14 cellular contexts compared by ENCODE assay signal in genomic region chr18:58788470-58788869, GRCh38.
DNase-seq lines count a peak whose midpoint lies in the region; ATAC-seq and TF ChIP-seq lines count a peak whose summit lies in the region.
"Had no signal": no experiment of that assay in that cellular context is flagged by ENCODE, and none has a peak within 500 bp of the region (broad histone marks: within the 10 kb centered on the region; RNA-seq: fewer than 3 reads in every experiment).

No MANE protein-coding gene starts in this region.

- no peak for DNase-seq in Panc1 (ENCODE audit: low read depth, low spot score)
- DNase-seq in esophagus muscularis mucosa (ENCODE audit: extremely low spot score) = no peak
- no peak for DNase-seq in psoas muscle
- DNase-seq in ureter (ENCODE audit: low spot score) = no peak
- no peak for DNase-seq in WERI-Rb-1
- no peak for DNase-seq in NCI-H1694 treated with DMSO at 0.1 percent for 48 hours (lab: John Stamatoyannopoulos, UW)
- DNase-seq: activated CD8-positive, alpha-beta memory T cell treated with anti-CD3 and anti-CD28 coated beads, Interleukin-2, amount 50 U/mL, for 48 hours; activated naive CD8-positive, alpha-beta T cell treated with anti-CD3 and anti-CD28 coated beads for 36 hours; cortex of kidney; naive thymus-derived CD4-positive, alpha-beta T cell; SW 1271 had no signal

- CTCF ChIA-PET in Panc1 (lab: Charles Lee) = interaction anchor here (0.7 kb wide), 1 partner anchor 282 kb away, joined by 3 read pairs; no protein-coding TSS in a partner anchor

- TF ChIP-seq POLR2A in esophagus muscularis mucosa (IDR thresholded peaks at IDR 0.05; ENCODE audit: low read depth) = no peak

- no peaks in the 10 kb centered on the region for H3K36me3 ChIP-seq in ACC112 (ENCODE audit: insufficient read depth, low read length)
- H3K36me3 ChIP-seq in Panc1 (ENCODE audit: control insufficient read depth, insufficient read depth, low read length) = no peaks in the 10 kb centered on the region
- H3K36me3 ChIP-seq in esophagus muscularis mucosa = no peaks in the 10 kb centered on the region
- no peaks in the 10 kb centered on the region for H3K36me3 ChIP-seq in psoas muscle (ENCODE audit: insufficient read depth in 1 of 2, low read depth in 1 of 2)
- H3K36me3 ChIP-seq in WERI-Rb-1 = no peaks in the 10 kb centered on the region

- H3K4me1 ChIP-seq in ACC112 (ENCODE audit: control insufficient read depth, insufficient read depth, low read length, unreplicated experiment) (peaks cover 26% of the 10 kb centered on the region), Panc1 (ENCODE audit: control insufficient read depth, insufficient read depth, low read length) (peaks cover 44% of the 10 kb centered on the region), esophagus muscularis mucosa (peaks cover 17 to 34% (median 24%) of the 10 kb centered on the region in 4 donors), psoas muscle (peaks cover 39% of the 10 kb centered on the region)

- no peaks in the 10 kb centered on the region for H3K9me3 ChIP-seq in Panc1 (ENCODE audit: control insufficient read depth, insufficient read depth, low read depth, low read length)
- no peaks in the 10 kb centered on the region for H3K9me3 ChIP-seq in esophagus muscularis mucosa
- H3K9me3 ChIP-seq in psoas muscle = no peaks in the 10 kb centered on the region
- H3K9me3 ChIP-seq in WERI-Rb-1 (ENCODE audit: severe bottlenecking) = peaks cover 2% of the 10 kb centered on the region

- 93% methylated on average over 3 of the region's 3 CpGs for WGBS in esophagus muscularis mucosa
- 95 to 99% (median 97%) methylated on average over 3 of the region's 3 CpGs for WGBS in psoas muscle, 3 donors

- intact Hi-C loops in Panc1 (cut with micrococcal nuclease; ENCODE audit: unreplicated experiment) = loop anchor here (5.0 kb wide), 1 partner anchor 74 kb away; the partner anchor contains the start of gene ZNF532
- intact Hi-C loops in esophagus muscularis mucosa (cut with DNase I) = no loop called here
- intact Hi-C loops in psoas muscle (cut with DNase I) = loop anchor here in 1 of 2 donors (2.0 to 10.0 kb wide), 2 partner anchors 146 to 266 kb away; no protein-coding TSS in a partner anchor

- H3K27me3 ChIP-seq in ACC112 (ENCODE audit: insufficient read depth, low read length) (no peaks in the 10 kb centered on the region), Panc1 (ENCODE audit: control insufficient read depth, insufficient read depth, low read length) (no peaks in the 10 kb centered on the region), esophagus muscularis mucosa (no peaks in the 10 kb centered on the region), psoas muscle (ENCODE audit: insufficient read depth in 3 of 3, low read length in 2 of 3) (no peaks in the 10 kb centered on the region), WERI-Rb-1 (ENCODE audit: insufficient read depth, low read depth, severe bottlenecking) (no peaks in the 10 kb centered on the region)

- H3K27ac ChIP-seq in ACC112 (ENCODE audit: low read depth, low read length) (0 out of 2 replicates have a peak overlapping the region, but pooled peaks have one; percentile 6), Panc1 (ENCODE audit: low read length) (peak overlapping the region; percentile 96), esophagus muscularis mucosa (replicated peaks in 1 of 4) (peak overlapping the region; percentile 44 to 54 (median 50)), psoas muscle (peak overlapping the region; percentile 52), WERI-Rb-1 (no peak overlapping the region)

- H3K79me2 ChIP-seq in ACC112 (ENCODE audit: control insufficient read depth, insufficient read depth, low read length, unreplicated experiment) = no peaks in the 10 kb centered on the region

- H3K4me3 ChIP-seq in ACC112 (ENCODE audit: low read depth, low read length) (no peak overlapping the region), Panc1 (ENCODE audit: low read depth in 2 of 2, low read length in 2 of 2) (no peak overlapping the region), esophagus muscularis mucosa (no peak overlapping the region), psoas muscle (no peak overlapping the region), WERI-Rb-1 (ENCODE audit: low read depth, low read length) (no peak overlapping the region)

- no peak for TF ChIP-seq EP300 in esophagus muscularis mucosa (IDR thresholded peaks at IDR 0.05)

- POLR2A ChIA-PET in Panc1 (lab: Charles Lee) = no interaction called here

- ATAC-seq in Panc1 = no peak
- no peak for ATAC-seq in psoas muscle
- no peak for ATAC-seq in HG02571 (IDR thresholded peaks at IDR 0.05; ENCODE audit: unreplicated experiment)
- ATAC-seq: activated CD4-positive, CD25-positive, alpha-beta regulatory T cell treated with anti-CD3 and anti-CD28 coated beads, Interleukin-2, amount 50 U/mL, for 24 hours; naive thymus-derived CD4-positive, alpha-beta T cell had no signal

- no peak overlapping the region for H2AFZ ChIP-seq in ACC112 (ENCODE audit: low read length, unreplicated experiment)

- no TSS peak for BruUV-seq in Panc1 (replicated peaks; lab: Mats Ljungman, UMichigan)

- in situ Hi-C loops in Panc1 (cut with HindIII; ENCODE audit: low pct_unique_long_range_greater_than_20kb, low sequenced_read_pairs) = no loop called here

- TF ChIP-seq CTCF in Panc1 (IDR thresholded peaks at IDR 0.05) (no peak), esophagus muscularis mucosa (IDR thresholded peaks at IDR 0.05) (no peak), psoas muscle (IDR thresholded peaks at IDR 0.05) (no peak), WERI-Rb-1 (IDR thresholded peaks at IDR 0.05; ENCODE audit: low read depth, low read length) (no peak)
